31 cellular contexts compared by ENCODE assay signal in genomic region chr20:61899971-61900370, GRCh38.
DNase-seq lines count a peak whose midpoint lies in the region; ATAC-seq, FAIRE-seq and TF ChIP-seq lines count a peak whose summit lies in the region.
"Had no signal": no experiment of that assay in that cellular context is flagged by ENCODE, and none has a peak within 500 bp of the region (broad histone marks: within the 10 kb centered on the region; RNA-seq: fewer than 3 reads in every experiment).

No MANE protein-coding gene starts in this region.

- H3K4me3 ChIP-seq in ovary: no peak overlapping the region
- H3K4me3 ChIP-seq: breast epithelium, gastrocnemius medialis, GM12878, left lung, SJCRH30, uterus had no signal

- peak overlapping the region in 1 of 2 donors; percentile 25 for H3K27ac ChIP-seq in ovary
- H3K27ac ChIP-seq: breast epithelium, gastrocnemius medialis, left lung, SJCRH30, uterus, VCaP had no signal

- TF ChIP-seq POLR2A in ovary (IDR thresholded peaks at IDR 0.05): no peak

- no peak for TF ChIP-seq EP300 in ovary (IDR thresholded peaks at IDR 0.05)

- H3K27me3 ChIP-seq in ovary: no peaks in the 10 kb centered on the region
- H3K27me3 ChIP-seq: uterus had no signal

- peak; percentile 44 for FAIRE-seq in HTR-8/SVneo (lab: Jason Lieb, UNC)
- FAIRE-seq: colon, endothelial cell of umbilical vein, GM12878, H54, RCC 7860 had no signal

- no peak for ATAC-seq in left colon
- no peak for ATAC-seq in GM18511 (IDR thresholded peaks at IDR 0.05; ENCODE audit: unreplicated experiment)
- ATAC-seq: CD8-positive, alpha-beta T cell; gastrocnemius medialis; GM12878; left lung; naive thymus-derived CD8-positive, alpha-beta T cell; stimulated activated naive CD8-positive, alpha-beta T cell treated with anti-CD3 and anti-CD28 coated beads, Interleukin-15, amount 100 ng/mL, for 72 hours had no signal

- no peak for TF ChIP-seq CTCF in ovary (IDR thresholded peaks at IDR 0.05)

- intact Hi-C loops in ovary (cut with DNase I) (loop anchor here in 3 of 4 donors (10.0 kb wide), 1 partner anchor 1845 kb away; no protein-coding TSS in a partner anchor), left colon (cut with DNase I, micrococcal nuclease) (no loop called here)

- H3K36me3 ChIP-seq in ovary: no peaks in the 10 kb centered on the region
- H3K36me3 ChIP-seq: breast epithelium, gastrocnemius medialis, left lung, SJCRH30, uterus had no signal

- DNase-seq in ACHN: peak; percentile 67
- no peak for DNase-seq in HTR-8/SVneo (ENCODE audit: insufficient read length, low spot score)
- peak; percentile 36 for DNase-seq in glomerular visceral epithelial cell (ENCODE audit: extremely low spot score)
- peak in 4 of 5 donors; percentile 39 to 79 (median 66) for DNase-seq in ovary
- no peak for DNase-seq in left colon
- no peak for DNase-seq in NCI-H2171 (lab: John Stamatoyannopoulos, UW)
- no peak for DNase-seq in DMS 273 treated with DMSO at 0.1 percent for 48 hours (lab: John Stamatoyannopoulos, UW)
- DNase-seq: activated CD4-positive, alpha-beta T cell treated with anti-CD3 and anti-CD28 coated beads for 4 hours; amniotic stem cell; CD8-positive, alpha-beta T cell; DMS153; gastrocnemius medialis; IMR-90; naive thymus-derived CD8-positive, alpha-beta T cell; NCI-H146; NCI-H345; NCI-H82; SJCRH30; stimulated activated CD4-positive, alpha-beta T cell treated with anti-CD3 and anti-CD28 coated beads, Interleukin-2, amount 100 ng/mL, for 48 hours; stimulated activated naive CD8-positive, alpha-beta T cell treated with anti-CD3 and anti-CD28 coated beads, Interleukin-15, amount 100 ng/mL, for 72 hours; T1000; uterus had no signal

- 3 to 12% (median 6%) methylated on average over 12 to 14 of the region's 14 CpGs for WGBS in ovary, 3 donors

- peaks cover 6% of the 10 kb centered on the region for H3K4me1 ChIP-seq in ovary (ENCODE audit: insufficient read depth)
- H3K4me1 ChIP-seq: breast epithelium, gastrocnemius medialis, left lung, SJCRH30, uterus had no signal

- no peaks in the 10 kb centered on the region for H3K9me3 ChIP-seq in ovary
- H3K9me3 ChIP-seq: breast epithelium, gastrocnemius medialis, left lung, SJCRH30, uterus had no signal

- in situ Hi-C loops in ACHN (cut with HindIII; ENCODE audit: low pct_ligation_motif_present, low pct_unique_long_range_greater_than_20kb, low sequenced_read_pairs): no loop called here

Comparison
In these comparisons a context has a peak if more than half of its experiments do, and no peak if none do; other contexts are left out.
1. DNase-seq: peak in ACHN (single experiment), glomerular visceral epithelial cell (single experiment) and ovary (4 of 5); none in HTR-8/SVneo (single experiment), left colon (0 of 2), NCI-H2171 (single experiment) and DMS 273 treated with DMSO at 0.1 percent for 48 hours (single experiment).
2. intact Hi-C loops: an anchor here in ovary (10.0 kb wide); none called in left colon.